ENCODE assay signal across 20 cellular contexts in the genomic region with DNA sequence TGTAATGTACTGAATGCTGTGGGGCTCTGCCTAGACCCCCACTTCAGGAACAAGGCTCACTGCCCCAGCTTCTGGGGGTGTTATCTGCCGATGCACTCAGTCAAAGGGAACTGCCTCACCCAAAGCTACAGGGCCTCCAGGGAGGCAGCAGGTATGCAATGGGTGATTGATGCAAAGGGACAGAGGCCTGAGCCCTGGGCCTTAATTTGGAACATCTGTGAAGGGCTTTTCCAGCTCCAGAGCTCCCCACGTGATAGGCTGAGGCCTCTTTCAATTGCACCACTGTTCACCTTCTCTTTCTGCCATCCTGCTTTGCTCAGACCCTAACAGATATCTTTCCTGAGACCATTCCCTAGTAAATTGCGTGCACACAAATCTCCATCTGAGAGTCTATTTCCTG.
"Had no signal": no experiment of that assay in that cellular context is flagged by ENCODE, and none has a peak within 500 bp of the region (broad histone marks: within the 10 kb centered on the region; RNA-seq: fewer than 3 reads in every experiment).

No MANE protein-coding gene starts in this region.

- H3K27ac ChIP-seq: left ventricle myocardium inferior, ovary, sigmoid colon, spleen, suprapubic skin, thoracic aorta, tibial artery, upper lobe of right lung had no signal

- H3K4me3 ChIP-seq: left ventricle myocardium inferior, lung, ovary, sigmoid colon, spleen, suprapubic skin, thoracic aorta, tibial artery, upper lobe of right lung had no signal

- H3K36me3 ChIP-seq: left ventricle myocardium inferior, ovary, sigmoid colon, spleen, suprapubic skin, thoracic aorta, tibial artery, upper lobe of right lung had no signal

- H3K9me3 ChIP-seq: left ventricle myocardium inferior, ovary, sigmoid colon, spleen, suprapubic skin, thoracic aorta, tibial artery, upper lobe of right lung had no signal

- DNase-seq: hippocampal formation; kidney; left ventricle myocardium inferior; mesendoderm; naive B cell; natural killer cell; ovary; retina; right cardiac atrium; sigmoid colon; small intestine; spleen; stimulated activated CD4-positive, alpha-beta T cell treated with anti-CD3 and anti-CD28 coated beads, Interleukin-4, amount 100 ng/mL, for 24 hours; stimulated activated naive CD4-positive, alpha-beta T cell; tibial artery; upper lobe of right lung had no signal

- H3K27me3 ChIP-seq: ovary, sigmoid colon, spleen, suprapubic skin, tibial artery, upper lobe of right lung had no signal

- ATAC-seq: natural killer cell; right cardiac atrium; stimulated activated effector memory CD8-positive, alpha-beta T cell treated with anti-CD3 and anti-CD28 coated beads, Interleukin-12 subunit alpha, Interleukin-12 subunit beta, amount 100 ng/mL, for 72 hours had no signal

- H3K4me1 ChIP-seq: left ventricle myocardium inferior, spleen, tibial artery, upper lobe of right lung had no signal
